Comparison of ENCODE assay signal across 32 cellular contexts in the genomic region with DNA sequence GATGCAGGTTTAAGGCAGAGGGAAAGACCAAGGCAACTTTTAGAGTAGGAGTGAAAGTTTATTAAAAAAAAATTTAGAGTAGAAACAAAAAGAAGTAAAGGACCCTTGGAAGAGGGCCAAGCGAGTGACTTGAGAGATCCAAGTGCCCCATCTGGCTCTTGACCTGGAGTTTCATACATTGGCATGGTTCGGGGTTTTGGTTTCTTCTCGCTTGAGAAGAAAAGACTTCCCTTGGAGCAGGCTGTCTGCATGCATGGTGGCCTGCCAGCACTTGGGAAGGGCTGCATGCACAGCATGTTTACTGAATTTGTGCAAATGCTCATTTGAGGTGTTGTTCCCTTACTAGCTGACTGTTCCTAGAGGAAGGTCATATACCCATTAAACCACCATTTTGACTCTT.
"Had no signal": no experiment of that assay in that cellular context is flagged by ENCODE, and none has a peak within 500 bp of the region (broad histone marks: within the 10 kb centered on the region; RNA-seq: fewer than 3 reads in every experiment).

No MANE protein-coding gene starts in this region.

- H3K27ac ChIP-seq: ascending aorta, breast epithelium, cardiac muscle cell, coronary artery, dorsolateral prefrontal cortex, gastrocnemius medialis had no signal

- H3K27ac Mint-ChIP-seq: activated CD4-positive, alpha-beta memory T cell treated with anti-CD3 and anti-CD28 coated beads for 36 hours; activated CD4-positive, alpha-beta T cell treated with anti-CD3 and anti-CD28 coated beads for 36 hours; activated CD4-positive, alpha-beta T cell treated with anti-CD3 and anti-CD28 coated beads, Interleukin-2, amount 10 ng/mL, durations not matched to agents 24 days and 14 days; activated CD8-positive, alpha-beta memory T cell treated with anti-CD3 and anti-CD28 coated beads, Interleukin-2, amount 10 ng/mL, durations not matched to agents 7 days and 5 days; activated CD8-positive, alpha-beta T cell treated with anti-CD3 and anti-CD28 coated beads, Interleukin-2, amount 10 ng/mL, durations not matched to agents 7 days and 5 days; activated naive CD4-positive, alpha-beta T cell treated with anti-CD3 and anti-CD28 coated beads for 36 hours; activated naive CD4-positive, alpha-beta T cell treated with anti-CD3 and anti-CD28 coated beads, Interleukin-2, amount 50 U/mL, for 24 hours; activated naive CD8-positive, alpha-beta T cell treated with anti-CD3 and anti-CD28 coated beads, Interleukin-2, amount 10 ng/mL, durations not matched to agents 7 days and 5 days; activated T-helper 1 cell treated with anti-CD3 and anti-CD28 coated beads, Interleukin-12 subunit alpha, Interleukin-12 subunit beta, Interleukin-2, Interleukin-4 antibody, amounts not matched to agents 30 ng/mL and 10 ng/mL and 1 ng/mL, durations not matched to agents 14 hours and 24 hours and 36 hours; activated T-helper 2 cell treated with anti-CD3 and anti-CD28 coated beads, Interferon-gamma antibody, Interleukin-2, Interleukin-4, amounts not matched to agents 10 μg/mL and 5 μg/mL and 100 μg/mL, durations not matched to agents 14 hours and 24 hours and 36 hours; brain; endodermal cell had no signal

- H3K4me3 ChIP-seq: ascending aorta, breast epithelium, cardiac muscle cell, coronary artery, dorsolateral prefrontal cortex, gastrocnemius medialis had no signal

- H3K27me3 ChIP-seq: ascending aorta, breast epithelium, cardiac muscle cell had no signal

- H3K4me1 ChIP-seq: ascending aorta, breast epithelium, gastrocnemius medialis had no signal

- H3K36me3 Mint-ChIP-seq: activated CD4-positive, alpha-beta memory T cell treated with anti-CD3 and anti-CD28 coated beads for 36 hours; activated CD8-positive, alpha-beta memory T cell treated with anti-CD3 and anti-CD28 coated beads, Interleukin-2, amount 10 ng/mL, durations not matched to agents 7 days and 5 days; activated naive CD4-positive, alpha-beta T cell treated with anti-CD3 and anti-CD28 coated beads, Interleukin-2, amount 50 U/mL, for 24 hours; activated naive CD8-positive, alpha-beta T cell treated with anti-CD3 and anti-CD28 coated beads, Interleukin-2, amount 10 ng/mL, durations not matched to agents 7 days and 5 days; brain had no signal

- H3K9me3 ChIP-seq: ascending aorta, breast epithelium, gastrocnemius medialis had no signal

- DNase-seq: activated CD4-positive, alpha-beta memory T cell treated with anti-CD3 and anti-CD28 coated beads for 36 hours; activated CD4-positive, alpha-beta T cell treated with anti-CD3 and anti-CD28 coated beads for 36 hours; activated CD4-positive, alpha-beta T cell treated with anti-CD3 and anti-CD28 coated beads, Interleukin-2, amount 10 ng/mL, durations not matched to agents 24 days and 14 days; activated CD4-positive, CD25-positive, alpha-beta regulatory T cell; activated CD4-positive, CD25-positive, alpha-beta regulatory T cell treated with anti-CD3 and anti-CD28 coated beads, Interleukin-2, amount 50 U/mL, for 72 hours; activated CD8-positive, alpha-beta memory T cell treated with anti-CD3 and anti-CD28 coated beads, Interleukin-2, amount 10 ng/mL, durations not matched to agents 7 days and 5 days; activated CD8-positive, alpha-beta memory T cell treated with anti-CD3 and anti-CD28 coated beads, Interleukin-2, amount 50 U/mL, for 4 hours; activated CD8-positive, alpha-beta T cell treated with anti-CD3 and anti-CD28 coated beads, Interleukin-2, amount 10 ng/mL, durations not matched to agents 7 days and 5 days; activated effector memory CD4-positive, alpha-beta T cell treated with anti-CD3 and anti-CD28 coated beads, Interleukin-2, amount 50 U/mL, for 16 hours; activated naive CD4-positive, alpha-beta T cell treated with anti-CD3 and anti-CD28 coated beads for 36 hours; activated naive CD8-positive, alpha-beta T cell treated with anti-CD3 and anti-CD28 coated beads, Interleukin-2, amount 10 ng/mL, durations not matched to agents 7 days and 5 days; activated T-cell treated with anti-CD3 and anti-CD28 coated beads, Interleukin-2, amount 50 U/mL, for 1 hour; activated T-cell treated with anti-CD3 and anti-CD28 coated beads, Interleukin-2, amount 50 U/mL, for 48 hours; central memory CD4-positive, alpha-beta T cell; cerebellar nuclear complex; dorsolateral prefrontal cortex; effector memory CD4-positive, alpha-beta T cell; endodermal cell; foreskin fibroblast; gastrocnemius medialis; glutamatergic neuron; T-helper 2 cell had no signal

- H3K4me3 Mint-ChIP-seq: activated CD4-positive, alpha-beta memory T cell treated with anti-CD3 and anti-CD28 coated beads for 36 hours; activated CD4-positive, alpha-beta T cell treated with anti-CD3 and anti-CD28 coated beads for 36 hours; activated CD4-positive, alpha-beta T cell treated with anti-CD3 and anti-CD28 coated beads, Interleukin-2, amount 10 ng/mL, durations not matched to agents 24 days and 14 days; activated CD8-positive, alpha-beta memory T cell treated with anti-CD3 and anti-CD28 coated beads, Interleukin-2, amount 10 ng/mL, durations not matched to agents 7 days and 5 days; activated CD8-positive, alpha-beta T cell treated with anti-CD3 and anti-CD28 coated beads, Interleukin-2, amount 10 ng/mL, durations not matched to agents 7 days and 5 days; activated naive CD4-positive, alpha-beta T cell treated with anti-CD3 and anti-CD28 coated beads for 36 hours; activated naive CD4-positive, alpha-beta T cell treated with anti-CD3 and anti-CD28 coated beads, Interleukin-2, amount 50 U/mL, for 24 hours; activated naive CD8-positive, alpha-beta T cell treated with anti-CD3 and anti-CD28 coated beads, Interleukin-2, amount 10 ng/mL, durations not matched to agents 7 days and 5 days; activated T-helper 1 cell treated with anti-CD3 and anti-CD28 coated beads, Interleukin-12 subunit alpha, Interleukin-12 subunit beta, Interleukin-2, Interleukin-4 antibody, amounts not matched to agents 30 ng/mL and 10 ng/mL and 1 ng/mL, durations not matched to agents 14 hours and 24 hours and 36 hours; dendritic cell treated with granulocyte-macrophage colony-stimulating factor and Interleukin-4, amounts not matched to agents 40 ng/mL and 50 ng/mL, for 4 days; endodermal cell had no signal

- H3K9me3 Mint-ChIP-seq: activated CD4-positive, alpha-beta memory T cell treated with anti-CD3 and anti-CD28 coated beads for 36 hours; activated CD4-positive, alpha-beta T cell treated with anti-CD3 and anti-CD28 coated beads, Interleukin-2, amount 10 ng/mL, durations not matched to agents 24 days and 14 days; activated naive CD4-positive, alpha-beta T cell treated with anti-CD3 and anti-CD28 coated beads for 36 hours; activated naive CD4-positive, alpha-beta T cell treated with anti-CD3 and anti-CD28 coated beads, Interleukin-2, amount 50 U/mL, for 24 hours; activated naive CD8-positive, alpha-beta T cell treated with anti-CD3 and anti-CD28 coated beads, Interleukin-2, amount 10 ng/mL, durations not matched to agents 7 days and 5 days; activated T-helper 1 cell treated with anti-CD3 and anti-CD28 coated beads, Interleukin-12 subunit alpha, Interleukin-12 subunit beta, Interleukin-2, Interleukin-4 antibody, amounts not matched to agents 30 ng/mL and 10 ng/mL and 1 ng/mL, durations not matched to agents 14 hours and 24 hours and 36 hours; activated T-helper 2 cell treated with anti-CD3 and anti-CD28 coated beads, Interferon-gamma antibody, Interleukin-2, Interleukin-4, amounts not matched to agents 10 μg/mL and 5 μg/mL and 100 μg/mL, durations not matched to agents 14 hours and 24 hours and 36 hours; brain; dendritic cell treated with granulocyte-macrophage colony-stimulating factor and Interleukin-4, amounts not matched to agents 40 ng/mL and 50 ng/mL, for 4 days; endodermal cell had no signal

- H3K4me1 Mint-ChIP-seq: activated CD4-positive, alpha-beta T cell treated with anti-CD3 and anti-CD28 coated beads, Interleukin-2, amount 10 ng/mL, durations not matched to agents 24 days and 14 days; activated CD8-positive, alpha-beta memory T cell treated with anti-CD3 and anti-CD28 coated beads, Interleukin-2, amount 10 ng/mL, durations not matched to agents 7 days and 5 days; activated naive CD4-positive, alpha-beta T cell treated with anti-CD3 and anti-CD28 coated beads, Interleukin-2, amount 50 U/mL, for 24 hours; activated naive CD8-positive, alpha-beta T cell treated with anti-CD3 and anti-CD28 coated beads, Interleukin-2, amount 10 ng/mL, durations not matched to agents 7 days and 5 days had no signal

- ATAC-seq: activated CD4-positive, alpha-beta T cell treated with anti-CD3 and anti-CD28 coated beads for 36 hours; activated CD8-positive, alpha-beta memory T cell treated with anti-CD3 and anti-CD28 coated beads, Interleukin-2, amount 10 ng/mL, durations not matched to agents 7 days and 5 days; activated CD8-positive, alpha-beta T cell treated with anti-CD3 and anti-CD28 coated beads, Interleukin-2, amount 10 ng/mL, durations not matched to agents 7 days and 5 days; esophagus mucosa; gastrocnemius medialis had no signal

- H3K36me3 ChIP-seq: ascending aorta, breast epithelium, cardiac muscle cell, gastrocnemius medialis had no signal
